ENCODE assay signal across 9 cellular contexts in genomic region chr17:10119203-10120112, GRCh38.
DNase-seq lines count a peak whose midpoint lies in the region; ATAC-seq, FAIRE-seq and TF ChIP-seq lines count a peak whose summit lies in the region.
"Had no signal": no experiment of that assay in that cellular context is flagged by ENCODE, and none has a peak within 500 bp of the region (broad histone marks: within the 10 kb centered on the region; RNA-seq: fewer than 3 reads in every experiment).

No MANE protein-coding gene starts in this region.

- no peaks in the 10 kb centered on the region for H3K9me3 ChIP-seq in gastroesophageal sphincter
- H3K9me3 ChIP-seq in smooth muscle cell (replicated peaks; ENCODE audit: low read depth) = no peaks in the 10 kb centered on the region

- H3K9ac ChIP-seq in smooth muscle cell (ENCODE audit: low read depth) = no peak overlapping the region

- peak; percentile 56 for FAIRE-seq in GM19239 (lab: Jason Lieb, UNC)

- POLR2A ChIA-PET in GM10248 (lab: Yijun Ruan, JAX) = no interaction called here

- no peak for TF ChIP-seq EP300 in gastroesophageal sphincter (IDR thresholded peaks at IDR 0.05)

- in situ Hi-C loops in ACHN (cut with HindIII; ENCODE audit: low pct_ligation_motif_present, low pct_unique_long_range_greater_than_20kb, low sequenced_read_pairs) = no loop called here

- CTCF ChIA-PET in GM10248 (lab: Yijun Ruan, JAX) = interaction anchor here (0.8 to 3.3 kb wide), 4 partner anchors 10 to 107 kb away, joined by 3 to 14 read pairs (median 4); no protein-coding TSS in a partner anchor

- H3K4me3 ChIP-seq in gastroesophageal sphincter = no peak overlapping the region
- no peak overlapping the region for H3K4me3 ChIP-seq in smooth muscle cell

- DNase-seq in GM19239 (ENCODE audit: insufficient read length, low spot score) = no peak
- peak; percentile 55 to 76 for DNase-seq in NOMO-1 (lab: John Stamatoyannopoulos, UW; ENCODE audit: unreplicated experiment in 2 of 2)
- no peak for DNase-seq in smooth muscle cell (lab: John Stamatoyannopoulos, UW; ENCODE audit: unreplicated experiment)
- DNase-seq in ACHN = no peak
- no peak for DNase-seq in GM10248 (ENCODE audit: extremely low spot score)
- DNase-seq in NCI-H774 (lab: John Stamatoyannopoulos, UW) = no peak
- DNase-seq: activated effector memory CD4-positive, alpha-beta T cell treated with anti-CD3 and anti-CD28 coated beads, Interleukin-2, amount 50 U/mL, for 16 hours had no signal

- peaks cover 5% of the 10 kb centered on the region for H3K27me3 ChIP-seq in gastroesophageal sphincter
- H3K27me3 ChIP-seq in smooth muscle cell (ENCODE audit: low read depth) = no peaks in the 10 kb centered on the region

- H3K4me2 ChIP-seq in smooth muscle cell = peak overlapping the region; percentile 21

- ATAC-seq in gastroesophageal sphincter = no peak
- ATAC-seq in GM21717 (IDR thresholded peaks at IDR 0.05; ENCODE audit: unreplicated experiment) = no peak

- no peak for TF ChIP-seq POLR2A in gastroesophageal sphincter (IDR thresholded peaks at IDR 0.05)

- peak overlapping the region in 3 of 4 donors; percentile 55 to 69 (median 69) for H3K27ac ChIP-seq in gastroesophageal sphincter
- H3K27ac ChIP-seq in smooth muscle cell (ENCODE audit: low read depth) = peak overlapping the region; percentile 45

- peaks cover 67% of the 10 kb centered on the region for H4K20me1 ChIP-seq in smooth muscle cell (ENCODE audit: low read depth)

- peaks cover 35% of the 10 kb centered on the region for H3F3A ChIP-seq in smooth muscle cell (ENCODE audit: low read depth)

- WGBS in gastroesophageal sphincter (ENCODE audit: low coverage in 1 of 2), 2 donors = 26 to 71% methylated on average over 2 to 4 of the region's 9 CpGs
- WGBS in smooth muscle cell (ENCODE audit: low lambda C conversion rate) = 61% methylated on average over 9 of the region's 9 CpGs

- H3K36me3 ChIP-seq in gastroesophageal sphincter (no peaks in the 10 kb centered on the region), smooth muscle cell (ENCODE audit: low read depth) (no peaks in the 10 kb centered on the region)

- peaks cover 80% of the 10 kb centered on the region for H3K79me2 ChIP-seq in smooth muscle cell (ENCODE audit: low read depth)

- TF ChIP-seq CTCF in gastroesophageal sphincter (IDR thresholded peaks at IDR 0.05) (no peak), smooth muscle cell (IDR thresholded peaks at IDR 0.05; ENCODE audit: borderline replicate concordance, insufficient read depth, poor library complexity, severe bottlenecking) (no peak), GM10248 (IDR thresholded peaks at IDR 0.05; ENCODE audit: control extremely low read depth, extremely low read depth, low read depth, missing control alignments) (no peak)

- H3K4me1 ChIP-seq in gastroesophageal sphincter (peaks cover 0 to 98% (median 46%) of the 10 kb centered on the region in 3 donors), smooth muscle cell (ENCODE audit: low read depth) (peaks cover 10% of the 10 kb centered on the region)

- H2AFZ ChIP-seq in smooth muscle cell (ENCODE audit: low read depth) = no peak overlapping the region

Comparison
In these comparisons a context has a peak if more than half of its experiments do, and no peak if none do; other contexts are left out.
1. DNase-seq: peak in NOMO-1 (2 of 2); none in GM19239 (single experiment), smooth muscle cell (single experiment), ACHN (single experiment), GM10248 (single experiment) and NCI-H774 (single experiment).